11 cellular contexts compared by ENCODE assay signal in the genomic region with DNA sequence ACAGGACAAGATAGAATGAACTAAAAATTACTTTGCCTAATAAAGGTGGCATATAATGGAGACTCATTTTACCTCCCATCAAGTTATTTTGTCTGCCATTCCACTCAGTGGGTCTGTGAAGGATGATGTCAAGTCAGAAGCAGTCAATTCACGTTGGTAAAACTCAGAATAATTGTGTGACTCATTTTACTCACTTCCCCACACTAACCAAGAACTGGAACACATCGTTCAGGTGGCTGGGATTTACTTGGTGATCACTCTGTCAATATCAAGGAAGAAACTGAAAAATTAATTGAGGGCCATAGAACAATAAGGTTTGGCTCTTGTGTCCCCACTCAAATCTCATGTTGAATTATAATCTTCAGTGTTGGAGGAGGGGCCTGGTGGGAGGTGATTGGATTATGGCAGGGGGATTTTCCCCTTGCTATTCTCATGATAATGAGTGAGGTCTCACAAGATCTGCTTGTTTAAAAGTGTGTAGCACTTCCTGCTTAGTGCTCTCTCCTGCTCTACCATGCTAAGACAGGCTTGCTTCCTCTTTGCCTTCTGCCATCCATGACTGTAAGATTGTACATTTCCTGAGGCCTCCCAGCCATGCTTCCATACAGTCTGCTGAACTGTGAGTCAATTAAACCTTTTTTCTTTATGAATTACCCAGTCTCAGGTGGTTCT. TPM values are rescaled to one million over a fixed set of nuclear protein-coding genes. Genes with fewer than 3 reads are reported as not detected.
DNase-seq lines count a peak whose midpoint lies in the region; ATAC-seq and TF ChIP-seq lines count a peak whose summit lies in the region.
"Had no signal": no experiment of that assay in that cellular context is flagged by ENCODE, and none has a peak within 500 bp of the region (broad histone marks: within the 10 kb centered on the region; RNA-seq: fewer than 3 reads in every experiment).

No MANE protein-coding gene starts in this region.

- TF ChIP-seq EP300 in SK-N-SH (IDR thresholded peaks at IDR 0.05; ENCODE audit: borderline replicate concordance in 1 of 2, low read depth in 1 of 2, low read length in 1 of 2) = no peak

- CTCF ChIA-PET in SK-N-SH (lab: Yijun Ruan, JAX) = no interaction called here

- no peak overlapping the region for H3K4me3 Mint-ChIP-seq in activated T-helper 17 cell treated with anti-CD3 and anti-CD28 coated beads, Interleukin-2, amount 50 U/mL, for 72 hours

- H3K27me3 ChIP-seq in DND-41 (ENCODE audit: insufficient read depth, low read length, poor library complexity) (no peaks in the 10 kb centered on the region), aorta (ENCODE audit: control insufficient read depth in 1 of 2, insufficient read depth in 2 of 2, low read length in 1 of 2) (no peaks in the 10 kb centered on the region), SK-N-SH (ENCODE audit: insufficient read depth) (no peaks in the 10 kb centered on the region)
- H3K27me3 ChIP-seq in effector memory CD4-positive, alpha-beta T cell (replicated peaks; ENCODE audit: control insufficient read depth, insufficient read depth, low read length, poor library complexity, severe bottlenecking) = no peaks in the 10 kb centered on the region
- H3K27me3 ChIP-seq: breast epithelium had no signal

- no peaks in the 10 kb centered on the region for H3K9me2 ChIP-seq in SK-N-SH

- no peaks in the 10 kb centered on the region for H3K9me3 ChIP-seq in DND-41 (ENCODE audit: insufficient read depth, low read length, severe bottlenecking)
- H3K9me3 ChIP-seq in aorta (ENCODE audit: control insufficient read depth, low read length) = peaks cover 2% of the 10 kb centered on the region
- H3K9me3 ChIP-seq in SK-N-SH = no peaks in the 10 kb centered on the region
- no peaks in the 10 kb centered on the region for H3K9me3 ChIP-seq in effector memory CD4-positive, alpha-beta T cell (ENCODE audit: control insufficient read depth, low read length)
- H3K9me3 ChIP-seq: breast epithelium had no signal

- H3K9me3 Mint-ChIP-seq in activated T-helper 17 cell treated with anti-CD3 and anti-CD28 coated beads, Interleukin-2, amount 50 U/mL, for 72 hours = no peaks in the 10 kb centered on the region

- no peak overlapping the region for H3K9ac ChIP-seq in DND-41 (ENCODE audit: low read depth, low read length)
- no peak overlapping the region for H3K9ac ChIP-seq in SK-N-SH

- H3K4me3 ChIP-seq in DND-41 (ENCODE audit: low read depth in 1 of 2, low read length in 2 of 2) (no peak overlapping the region), aorta (ENCODE audit: low read length in 2 of 2) (no peak overlapping the region), SK-N-SH (ENCODE audit: low read depth in 2 of 2, low read length in 1 of 2) (no peak overlapping the region)
- H3K4me3 ChIP-seq in effector memory CD4-positive, alpha-beta T cell (ENCODE audit: insufficient read depth, low read depth, low read length, poor library complexity, severe bottlenecking) = no peak overlapping the region
- H3K4me3 ChIP-seq: breast epithelium had no signal

- no peaks in the 10 kb centered on the region for H4K20me1 ChIP-seq in DND-41 (ENCODE audit: insufficient read depth, low read length)
- H4K20me1 ChIP-seq in SK-N-SH (ENCODE audit: insufficient read depth) = no peaks in the 10 kb centered on the region

- peaks cover 4% of the 10 kb centered on the region for H3K4me1 ChIP-seq in DND-41 (ENCODE audit: insufficient read depth, low read length)
- H3K4me1 ChIP-seq in aorta (ENCODE audit: control insufficient read depth in 1 of 2, insufficient read depth in 2 of 2, low read length in 2 of 2) = no peaks in the 10 kb centered on the region
- no peaks in the 10 kb centered on the region for H3K4me1 ChIP-seq in SK-N-SH (ENCODE audit: control insufficient read depth in 1 of 2, insufficient read depth in 2 of 2, low read depth in 1 of 2, low read length in 1 of 2)
- H3K4me1 ChIP-seq in effector memory CD4-positive, alpha-beta T cell (ENCODE audit: control insufficient read depth, insufficient read depth, low read length, poor library complexity, severe bottlenecking) = no peaks in the 10 kb centered on the region
- H3K4me1 ChIP-seq: breast epithelium had no signal

- POLR2A ChIA-PET in SK-N-SH (lab: Yijun Ruan, JAX) = no interaction called here

- TF ChIP-seq CTCF in DND-41 (IDR thresholded peaks at IDR 0.05; ENCODE audit: borderline replicate concordance, extremely low read depth, low read length, poor library complexity, severe bottlenecking) (no peak), SK-N-SH (IDR thresholded peaks at IDR 0.05) (no peak)

- TF ChIP-seq RAD21 in SK-N-SH (IDR thresholded peaks at IDR 0.05; ENCODE audit: low read length) = no peak

- H3F3A ChIP-seq in SK-N-SH (replicated peaks; ENCODE audit: insufficient read depth) = no peaks in the 10 kb centered on the region

- H3K27ac ChIP-seq in DND-41 (ENCODE audit: low read length) (no peak overlapping the region), aorta (ENCODE audit: low read depth in 1 of 2, low read length in 2 of 2) (no peak overlapping the region), SK-N-SH (ENCODE audit: low read depth in 2 of 2, low read length in 1 of 2) (no peak overlapping the region)
- no peak overlapping the region for H3K27ac ChIP-seq in effector memory CD4-positive, alpha-beta T cell (ENCODE audit: insufficient read depth, low read length, poor library complexity, severe bottlenecking)
- H3K27ac ChIP-seq: breast epithelium had no signal

- H3K36me3 Mint-ChIP-seq in activated T-helper 17 cell treated with anti-CD3 and anti-CD28 coated beads, Interleukin-2, amount 50 U/mL, for 72 hours (ENCODE audit: low read depth) = no peaks in the 10 kb centered on the region

- ATAC-seq in DND-41 (ENCODE audit: insufficient read depth, low read depth) = peak; percentile 63
- ATAC-seq in GM21381 (IDR thresholded peaks at IDR 0.05; ENCODE audit: unreplicated experiment) = peak; percentile 58
- peak; percentile 70 for ATAC-seq in HG03432 (IDR thresholded peaks at IDR 0.05; ENCODE audit: unreplicated experiment)
- peak; percentile 71 for ATAC-seq in activated T-helper 17 cell treated with anti-CD3 and anti-CD28 coated beads, Interleukin-2, amount 50 U/mL, for 72 hours (replicated peaks)
- no peak for ATAC-seq in aorta (ENCODE audit: low FRiP score)
- ATAC-seq: left lobe of liver had no signal

- no peaks in the 10 kb centered on the region for H3K36me3 ChIP-seq in DND-41 (ENCODE audit: insufficient read depth, low read length)
- no peaks in the 10 kb centered on the region for H3K36me3 ChIP-seq in aorta (ENCODE audit: control insufficient read depth in 1 of 2, insufficient read depth in 2 of 2, low read length in 1 of 2)
- no peaks in the 10 kb centered on the region for H3K36me3 ChIP-seq in SK-N-SH (replicated peaks in 1 of 2; ENCODE audit: control insufficient read depth in 1 of 2, insufficient read depth in 2 of 2, low read length in 1 of 2)
- H3K36me3 ChIP-seq in effector memory CD4-positive, alpha-beta T cell (ENCODE audit: control insufficient read depth, insufficient read depth, low read length) = no peaks in the 10 kb centered on the region
- H3K36me3 ChIP-seq: breast epithelium had no signal

- peak overlapping the region; percentile 33; the same call in 1 of the 2 replicates for H2AFZ ChIP-seq in DND-41 (ENCODE audit: low read depth, low read length)
- no peak overlapping the region for H2AFZ ChIP-seq in SK-N-SH (ENCODE audit: low read depth)

- H3K27me3 Mint-ChIP-seq in activated T-helper 17 cell treated with anti-CD3 and anti-CD28 coated beads, Interleukin-2, amount 50 U/mL, for 72 hours = peaks cover 8% of the 10 kb centered on the region

- no peak for DNase-seq in DND-41
- no peak for DNase-seq in aorta
- no peak for DNase-seq in SK-N-SH
- no peak for DNase-seq in effector memory CD4-positive, alpha-beta T cell
- DNase-seq in ACHN = no peak
- DNase-seq: NCI-H510A treated with DMSO at 0.1 percent for 48 hours had no signal

- no peak overlapping the region for H3K4me2 ChIP-seq in DND-41 (ENCODE audit: insufficient read depth, low read length)
- no peak overlapping the region for H3K4me2 ChIP-seq in SK-N-SH

- intact Hi-C loops in aorta (cut with DNase I) = no loop called here

- no peak overlapping the region for H3K27ac Mint-ChIP-seq in activated T-helper 17 cell treated with anti-CD3 and anti-CD28 coated beads, Interleukin-2, amount 50 U/mL, for 72 hours

- no peaks in the 10 kb centered on the region for H3K4me1 Mint-ChIP-seq in activated T-helper 17 cell treated with anti-CD3 and anti-CD28 coated beads, Interleukin-2, amount 50 U/mL, for 72 hours

- H3K79me2 ChIP-seq in DND-41 (ENCODE audit: insufficient read depth, low read length) (no peaks in the 10 kb centered on the region), SK-N-SH (ENCODE audit: insufficient read depth) (no peaks in the 10 kb centered on the region)

- 66 to 79% methylated on average over 2 of the region's 2 CpGs for WGBS in aorta, 2 donors
- WGBS in SK-N-SH (ENCODE audit: low lambda C conversion rate) = 15% methylated on average over 2 of the region's 2 CpGs

- in situ Hi-C loops in ACHN (cut with HindIII; ENCODE audit: low pct_ligation_motif_present, low pct_unique_long_range_greater_than_20kb, low sequenced_read_pairs) = no loop called here

TF ChIP-seq in SK-N-SH, 30 proteins besides CTCF, POLR2A, EP300 and RAD21 (continues in another document):
- TF ChIP-seq, protein P1, sequence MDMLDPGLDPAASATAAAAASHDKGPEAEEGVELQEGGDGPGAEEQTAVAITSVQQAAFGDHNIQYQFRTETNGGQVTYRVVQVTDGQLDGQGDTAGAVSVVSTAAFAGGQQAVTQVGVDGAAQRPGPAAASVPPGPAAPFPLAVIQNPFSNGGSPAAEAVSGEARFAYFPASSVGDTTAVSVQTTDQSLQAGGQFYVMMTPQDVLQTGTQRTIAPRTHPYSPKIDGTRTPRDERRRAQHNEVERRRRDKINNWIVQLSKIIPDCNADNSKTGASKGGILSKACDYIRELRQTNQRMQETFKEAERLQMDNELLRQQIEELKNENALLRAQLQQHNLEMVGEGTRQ (IDR thresholded peaks at IDR 0.05; ENCODE audit: borderline replicate concordance, low read depth, low read length) = no peak
- TF ChIP-seq TAF1 (IDR thresholded peaks at IDR 0.05; ENCODE audit: borderline replicate concordance, low read depth, low read length) = no peak
- TF ChIP-seq JUND (IDR thresholded peaks at IDR 0.05) = no peak

RNA-seq across cellular contexts. Expression of a gene that starts 35.7 kb away (rescaled TPM):
- 10 to 100 TPM; 33.9 to 38.0 TPM for total RNA-seq in activated T-helper 17 cell treated with anti-CD3 and anti-CD28 coated beads, Interleukin-2, amount 50 U/mL, for 72 hours
- 10 to 100 TPM; 32.1 to 33.4 TPM for total RNA-seq in aorta
- polyA plus RNA-seq in aorta (10 to 100 TPM in 1 of 2 donors, 1 to 10 TPM in 1; 8.5 to 10.7 TPM), SK-N-SH (2012; rRNA removed) (7.6 and 9.8 TPM in 2 replicates)
- 6.7 and 8.5 TPM in 2 replicates for polyA plus RNA-seq in SK-N-SH (2012; cell fraction: cytosol; rRNA removed)
- polyA plus RNA-seq in SK-N-SH (2012; cell fraction: nucleus; rRNA removed) = 1.7 and 4.6 TPM in 2 replicates
